10 cellular contexts compared by ENCODE assay signal in genomic region chr1:203592156-203592555, GRCh38. TPM values are rescaled to one million over a fixed set of nuclear protein-coding genes. Genes with fewer than 3 reads are reported as not detected.
DNase-seq lines count a peak whose midpoint lies in the region; ATAC-seq and TF ChIP-seq lines count a peak whose summit lies in the region.
"Had no signal": no experiment of that assay in that cellular context is flagged by ENCODE, and none has a peak within 500 bp of the region (broad histone marks: within the 10 kb centered on the region; RNA-seq: fewer than 3 reads in every experiment).

No MANE protein-coding gene starts in this region.

- H3K27me3 Mint-ChIP-seq in activated T-helper 1 cell treated with anti-CD3 and anti-CD28 coated beads, Interleukin-12 subunit alpha, Interleukin-12 subunit beta, Interleukin-2, Interleukin-4 antibody, amounts not matched to agents 30 ng/mL and 10 ng/mL and 1 ng/mL, durations not matched to agents 14 hours and 24 hours and 36 hours (ENCODE audit: insufficient read depth): no peaks in the 10 kb centered on the region
- H3K27me3 Mint-ChIP-seq: activated naive CD8-positive, alpha-beta T cell treated with anti-CD3 and anti-CD28 coated beads for 36 hours had no signal

- no peaks in the 10 kb centered on the region for H3K9me3 Mint-ChIP-seq in activated T-helper 1 cell treated with anti-CD3 and anti-CD28 coated beads, Interleukin-12 subunit alpha, Interleukin-12 subunit beta, Interleukin-2, Interleukin-4 antibody, amounts not matched to agents 30 ng/mL and 10 ng/mL and 1 ng/mL, durations not matched to agents 14 hours and 24 hours and 36 hours
- H3K9me3 Mint-ChIP-seq: activated naive CD8-positive, alpha-beta T cell treated with anti-CD3 and anti-CD28 coated beads for 36 hours had no signal

- peak overlapping the region; percentile 70 for H3K27ac ChIP-seq in neutrophil

- TF ChIP-seq CTCF in neutrophil (IDR thresholded peaks at IDR 0.05): no peak

- ATAC-seq in GM21723 (IDR thresholded peaks at IDR 0.05; ENCODE audit: unreplicated experiment): no peak
- ATAC-seq: right cardiac atrium had no signal

- H3K4me1 Mint-ChIP-seq in activated T-helper 1 cell treated with anti-CD3 and anti-CD28 coated beads, Interleukin-12 subunit alpha, Interleukin-12 subunit beta, Interleukin-2, Interleukin-4 antibody, amounts not matched to agents 30 ng/mL and 10 ng/mL and 1 ng/mL, durations not matched to agents 14 hours and 24 hours and 36 hours (ENCODE audit: low read depth): peaks cover 20% of the 10 kb centered on the region

- intact Hi-C loops in activated T-helper 1 cell treated with anti-CD3 and anti-CD28 coated beads, Interleukin-12 subunit alpha, Interleukin-12 subunit beta, Interleukin-2, Interleukin-4 antibody, amounts not matched to agents 30 ng/mL and 10 ng/mL and 1 ng/mL, durations not matched to agents 14 hours and 24 hours and 36 hours (cut with micrococcal nuclease): loop anchor here (2.0 to 5.0 kb wide), 2 partner anchors 15 to 35 kb away; partner anchors contain the start of gene ATP2B4

- H3K27ac Mint-ChIP-seq in activated T-helper 1 cell treated with anti-CD3 and anti-CD28 coated beads, Interleukin-12 subunit alpha, Interleukin-12 subunit beta, Interleukin-2, Interleukin-4 antibody, amounts not matched to agents 30 ng/mL and 10 ng/mL and 1 ng/mL, durations not matched to agents 14 hours and 24 hours and 36 hours: no peak overlapping the region
- H3K27ac Mint-ChIP-seq: activated naive CD8-positive, alpha-beta T cell treated with anti-CD3 and anti-CD28 coated beads for 36 hours had no signal

- no peaks in the 10 kb centered on the region for H3K36me3 ChIP-seq in neutrophil

- H3K4me3 ChIP-seq in neutrophil (ENCODE audit: low read depth in 1 of 2, low read length in 1 of 2): no peak overlapping the region

- peaks cover 49 to 56% of the 10 kb centered on the region in 2 experiments for H3K4me1 ChIP-seq in neutrophil (ENCODE audit: control insufficient read depth in 1 of 2, insufficient read depth in 1 of 2, low read depth in 1 of 2, low read length in 1 of 2)

- no peaks in the 10 kb centered on the region for H3K27me3 ChIP-seq in neutrophil

- H3K4me3 Mint-ChIP-seq in activated T-helper 1 cell treated with anti-CD3 and anti-CD28 coated beads, Interleukin-12 subunit alpha, Interleukin-12 subunit beta, Interleukin-2, Interleukin-4 antibody, amounts not matched to agents 30 ng/mL and 10 ng/mL and 1 ng/mL, durations not matched to agents 14 hours and 24 hours and 36 hours: no peak overlapping the region
- H3K4me3 Mint-ChIP-seq: activated naive CD8-positive, alpha-beta T cell treated with anti-CD3 and anti-CD28 coated beads for 36 hours had no signal

- DNase-seq in C1 segment of cervical spinal cord (lab: John Stamatoyannopoulos, UW) (peak in 9 of 14 donors; percentile 8 to 53 (median 25)), NCI-H1092 treated with DMSO at 0.1 percent for 48 hours (lab: John Stamatoyannopoulos, UW) (peak; percentile 70), globus pallidus (ENCODE audit: low spot score) (peak; percentile 68), SW480 (ENCODE audit: low spot score) (no peak), MV-4-11 (lab: John Stamatoyannopoulos, UW) (no peak)
- DNase-seq in activated T-helper 1 cell treated with anti-CD3 and anti-CD28 coated beads, Interleukin-12 subunit alpha, Interleukin-12 subunit beta, Interleukin-2, Interleukin-4 antibody, amounts not matched to agents 30 ng/mL and 10 ng/mL and 1 ng/mL, durations not matched to agents 14 hours and 24 hours and 36 hours (ENCODE audit: low spot score): no peak
- DNase-seq: activated naive CD8-positive, alpha-beta T cell treated with anti-CD3 and anti-CD28 coated beads for 36 hours had no signal

- no peaks in the 10 kb centered on the region for H3K36me3 Mint-ChIP-seq in activated T-helper 1 cell treated with anti-CD3 and anti-CD28 coated beads, Interleukin-12 subunit alpha, Interleukin-12 subunit beta, Interleukin-2, Interleukin-4 antibody, amounts not matched to agents 30 ng/mL and 10 ng/mL and 1 ng/mL, durations not matched to agents 14 hours and 24 hours and 36 hours (ENCODE audit: low read depth)
- H3K36me3 Mint-ChIP-seq: activated naive CD8-positive, alpha-beta T cell treated with anti-CD3 and anti-CD28 coated beads for 36 hours had no signal

- no peaks in the 10 kb centered on the region for H3K9me3 ChIP-seq in neutrophil

RNA-seq across cellular contexts. Expression of gene ATP2B4, which starts 34.5 kb away (rescaled TPM):
- 47.4 and 49.8 TPM in 2 replicates for total RNA-seq in activated T-helper 1 cell treated with anti-CD3 and anti-CD28 coated beads, Interleukin-12 subunit alpha, Interleukin-12 subunit beta, Interleukin-2, Interleukin-4 antibody, amounts not matched to agents 30 ng/mL and 10 ng/mL and 1 ng/mL, durations not matched to agents 14 hours and 24 hours and 36 hours

Comparison
In these comparisons a context has a peak if more than half of its experiments do, and no peak if none do; other contexts are left out.
1. DNase-seq: peak in C1 segment of cervical spinal cord (9 of 14), NCI-H1092 treated with DMSO at 0.1 percent for 48 hours (single experiment) and globus pallidus (single experiment); none in activated T-helper 1 cell treated with anti-CD3 and anti-CD28 coated beads, Interleukin-12 subunit alpha, Interleukin-12 subunit beta, Interleukin-2, Interleukin-4 antibody, amounts not matched to agents 30 ng/mL and 10 ng/mL and 1 ng/mL, durations not matched to agents 14 hours and 24 hours and 36 hours (single experiment), SW480 (single experiment) and MV-4-11 (single experiment).